ENCODE assay signal across 13 cellular contexts in genomic region chr4:67576538-67576937, GRCh38. TPM values are rescaled to one million over a fixed set of nuclear protein-coding genes. Genes with fewer than 3 reads are reported as not detected.
DNase-seq lines count a peak whose midpoint lies in the region; ATAC-seq lines count a peak whose summit lies in the region.
"Had no signal": no experiment of that assay in that cellular context is flagged by ENCODE, and none has a peak within 500 bp of the region (broad histone marks: within the 10 kb centered on the region; RNA-seq: fewer than 3 reads in every experiment).

No MANE protein-coding gene starts in this region.

- peaks cover 59% of the 10 kb centered on the region for H3K4me1 Mint-ChIP-seq in activated T-helper 1 cell treated with anti-CD3 and anti-CD28 coated beads, Interleukin-12 subunit alpha, Interleukin-12 subunit beta, Interleukin-2, Interleukin-4 antibody, amounts not matched to agents 30 ng/mL and 10 ng/mL and 1 ng/mL, durations not matched to agents 14 hours and 24 hours and 36 hours (ENCODE audit: low read depth)

- ATAC-seq in GM18499 (IDR thresholded peaks at IDR 0.05; ENCODE audit: insufficient read depth, unreplicated experiment) (peak; percentile 23), GM21360 (IDR thresholded peaks at IDR 0.05; ENCODE audit: unreplicated experiment) (peak; percentile 54), HG03066 (IDR thresholded peaks at IDR 0.05; ENCODE audit: low read depth, unreplicated experiment) (peak; percentile 45)
- ATAC-seq: right lobe of liver, SK-N-SH treated with all-trans-retinoic acid at 6 μM for 48 hours had no signal

- H3K27ac Mint-ChIP-seq in activated T-helper 1 cell treated with anti-CD3 and anti-CD28 coated beads, Interleukin-12 subunit alpha, Interleukin-12 subunit beta, Interleukin-2, Interleukin-4 antibody, amounts not matched to agents 30 ng/mL and 10 ng/mL and 1 ng/mL, durations not matched to agents 14 hours and 24 hours and 36 hours = no peak overlapping the region

- H3K9me3 Mint-ChIP-seq in activated T-helper 1 cell treated with anti-CD3 and anti-CD28 coated beads, Interleukin-12 subunit alpha, Interleukin-12 subunit beta, Interleukin-2, Interleukin-4 antibody, amounts not matched to agents 30 ng/mL and 10 ng/mL and 1 ng/mL, durations not matched to agents 14 hours and 24 hours and 36 hours = peaks cover 7% of the 10 kb centered on the region

- H3K36me3 Mint-ChIP-seq in activated T-helper 1 cell treated with anti-CD3 and anti-CD28 coated beads, Interleukin-12 subunit alpha, Interleukin-12 subunit beta, Interleukin-2, Interleukin-4 antibody, amounts not matched to agents 30 ng/mL and 10 ng/mL and 1 ng/mL, durations not matched to agents 14 hours and 24 hours and 36 hours (ENCODE audit: low read depth) = peaks cover 52% of the 10 kb centered on the region

- H3K4me3 Mint-ChIP-seq in activated T-helper 1 cell treated with anti-CD3 and anti-CD28 coated beads, Interleukin-12 subunit alpha, Interleukin-12 subunit beta, Interleukin-2, Interleukin-4 antibody, amounts not matched to agents 30 ng/mL and 10 ng/mL and 1 ng/mL, durations not matched to agents 14 hours and 24 hours and 36 hours = peak overlapping the region; percentile 25

- intact Hi-C loops in activated T-helper 1 cell treated with anti-CD3 and anti-CD28 coated beads, Interleukin-12 subunit alpha, Interleukin-12 subunit beta, Interleukin-2, Interleukin-4 antibody, amounts not matched to agents 30 ng/mL and 10 ng/mL and 1 ng/mL, durations not matched to agents 14 hours and 24 hours and 36 hours (cut with micrococcal nuclease) = no loop called here

- no peak for DNase-seq in activated T-helper 1 cell treated with anti-CD3 and anti-CD28 coated beads, Interleukin-12 subunit alpha, Interleukin-12 subunit beta, Interleukin-2, Interleukin-4 antibody, amounts not matched to agents 30 ng/mL and 10 ng/mL and 1 ng/mL, durations not matched to agents 14 hours and 24 hours and 36 hours (ENCODE audit: low spot score)
- DNase-seq in COLO668 (lab: John Stamatoyannopoulos, UW; ENCODE audit: unreplicated experiment) (no peak), medulla oblongata (ENCODE audit: extremely low spot score) (no peak), kidney glomerular epithelial cell (lab: John Stamatoyannopoulos, UW) (no peak), amygdala (lab: John Stamatoyannopoulos, UW) (no peak)
- DNase-seq: NCI-H526, right lobe of liver had no signal

- H3K27me3 Mint-ChIP-seq in activated T-helper 1 cell treated with anti-CD3 and anti-CD28 coated beads, Interleukin-12 subunit alpha, Interleukin-12 subunit beta, Interleukin-2, Interleukin-4 antibody, amounts not matched to agents 30 ng/mL and 10 ng/mL and 1 ng/mL, durations not matched to agents 14 hours and 24 hours and 36 hours (ENCODE audit: insufficient read depth) = no peaks in the 10 kb centered on the region

RNA-seq across cellular contexts. Expression of gene STAP1, which starts 18.0 kb away (rescaled TPM):
- 19.2 and 19.7 TPM in 2 replicates for total RNA-seq in activated T-helper 1 cell treated with anti-CD3 and anti-CD28 coated beads, Interleukin-12 subunit alpha, Interleukin-12 subunit beta, Interleukin-2, Interleukin-4 antibody, amounts not matched to agents 30 ng/mL and 10 ng/mL and 1 ng/mL, durations not matched to agents 14 hours and 24 hours and 36 hours
- total RNA-seq: astrocyte, M059J, right lobe of liver had no signal

RNA-seq across cellular contexts. Expression of gene CENPC, which starts 31.2 kb away (rescaled TPM):
- 27.7 and 29.2 TPM in 2 replicates for total RNA-seq in activated T-helper 1 cell treated with anti-CD3 and anti-CD28 coated beads, Interleukin-12 subunit alpha, Interleukin-12 subunit beta, Interleukin-2, Interleukin-4 antibody, amounts not matched to agents 30 ng/mL and 10 ng/mL and 1 ng/mL, durations not matched to agents 14 hours and 24 hours and 36 hours
